In the genomic region with DNA sequence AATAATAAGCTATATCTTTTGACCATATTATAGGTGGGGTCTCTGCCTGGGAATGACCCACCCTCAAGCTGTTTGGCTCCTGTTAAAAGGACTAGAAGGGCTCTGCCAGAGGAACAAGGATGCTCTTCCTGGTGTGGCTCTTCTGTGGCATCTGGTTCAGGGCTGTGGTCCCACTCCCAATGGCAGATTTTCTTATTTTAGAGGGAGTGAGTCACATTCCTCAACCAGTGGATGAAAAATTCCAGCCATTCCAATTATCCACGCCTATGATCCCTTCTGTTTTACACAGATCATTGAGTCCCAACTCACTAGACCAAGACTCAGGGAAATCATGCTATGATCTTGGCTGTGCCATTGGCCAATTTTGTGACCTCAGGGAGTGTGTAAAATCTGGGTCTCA, we compare ENCODE assay signal across 10 cellular contexts.
DNase-seq lines count a peak whose midpoint lies in the region; ATAC-seq and TF ChIP-seq lines count a peak whose summit lies in the region.
"Had no signal": no experiment of that assay in that cellular context is flagged by ENCODE, and none has a peak within 500 bp of the region (broad histone marks: within the 10 kb centered on the region; RNA-seq: fewer than 3 reads in every experiment).

No MANE protein-coding gene starts in this region.

- H3K4me1 ChIP-seq in PC-3 (ENCODE audit: insufficient read depth, low read length) (peaks cover 33% of the 10 kb centered on the region), endodermal cell (ENCODE audit: control insufficient read depth, insufficient read depth, low read length) (peaks cover 5% of the 10 kb centered on the region), mesenchymal stem cell (ENCODE audit: control insufficient read depth, insufficient read depth, low read depth, low read length) (no peaks in the 10 kb centered on the region)
- no peaks in the 10 kb centered on the region for H3K4me1 ChIP-seq in CD8-positive, alpha-beta memory T cell (ENCODE audit: insufficient read depth, low read length)

- POLR2A ChIA-PET in PC-3 (lab: Charles Lee; ENCODE audit: unreplicated experiment) = interaction anchor here (0.6 kb wide), 1 partner anchor 150 kb away, joined by 4 read pairs; no protein-coding TSS in a partner anchor
- POLR2A ChIA-PET in CD8-positive, alpha-beta memory T cell (lab: Charles Lee) = no interaction called here

- H3K14ac ChIP-seq in mesenchymal stem cell (ENCODE audit: low read length in 2 of 2) = no peak overlapping the region

- peak overlapping the region; percentile 51 for H3K4me2 ChIP-seq in PC-3 (ENCODE audit: low read length)
- H3K4me2 ChIP-seq in mesenchymal stem cell (ENCODE audit: low read length, poor library complexity, severe bottlenecking) = no peak overlapping the region

- no peaks in the 10 kb centered on the region for H3K9me3 Mint-ChIP-seq in endodermal cell
- H3K9me3 Mint-ChIP-seq in CD8-positive, alpha-beta memory T cell = no peaks in the 10 kb centered on the region
- H3K9me3 Mint-ChIP-seq: stimulated activated naive CD8-positive, alpha-beta T cell treated with anti-CD3 and anti-CD28 coated beads, Interleukin-15, amount 100 ng/mL, for 72 hours had no signal

- no peak overlapping the region for H2BK12ac ChIP-seq in mesenchymal stem cell (ENCODE audit: low read length in 2 of 2)

- H3K4ac ChIP-seq in mesenchymal stem cell (ENCODE audit: low read depth in 1 of 2, low read length in 2 of 2) = no peak overlapping the region

- H3K79me2 ChIP-seq in PC-3 (ENCODE audit: low read length) = no peaks in the 10 kb centered on the region

- no peaks in the 10 kb centered on the region for H3K27me3 Mint-ChIP-seq in endodermal cell (ENCODE audit: insufficient read depth)
- H3K27me3 Mint-ChIP-seq in CD8-positive, alpha-beta memory T cell = no peaks in the 10 kb centered on the region
- H3K27me3 Mint-ChIP-seq: B cell had no signal

- H3K27ac ChIP-seq in PC-3 (ENCODE audit: low read length) (peak overlapping the region; percentile 23; the same call in 1 of the 2 replicates), endodermal cell (ENCODE audit: low read depth, low read length) (no peak overlapping the region), mesenchymal stem cell (ENCODE audit: low read length, poor library complexity, severe bottlenecking) (peak overlapping the region; percentile 97)
- no peak overlapping the region for H3K27ac ChIP-seq in CD8-positive, alpha-beta memory T cell (ENCODE audit: low read depth, low read length)

- H4K20me1 ChIP-seq in PC-3 (ENCODE audit: low read length) = no peaks in the 10 kb centered on the region

- no TSS peak for BruUV-seq in PC-3 (replicated peaks; lab: Mats Ljungman, UMichigan)

- H2BK15ac ChIP-seq in mesenchymal stem cell (ENCODE audit: low read depth, poor library complexity, severe bottlenecking) = no peak overlapping the region

- peak overlapping the region; percentile 59 for H4K8ac ChIP-seq in mesenchymal stem cell (ENCODE audit: low read length)

- peak; percentile 92 for DNase-seq in AG10803 (ENCODE audit: low read depth)
- peak; percentile 67 for DNase-seq in PC-3
- no peak for DNase-seq in endodermal cell
- DNase-seq in mesenchymal stem cell = peak; percentile 22
- no peak for DNase-seq in NCI-H526 (lab: John Stamatoyannopoulos, UW)
- DNase-seq in CD8-positive, alpha-beta memory T cell = no peak
- DNase-seq: stimulated activated naive CD8-positive, alpha-beta T cell treated with anti-CD3 and anti-CD28 coated beads, Interleukin-15, amount 100 ng/mL, for 72 hours had no signal

- H3K27me3 ChIP-seq in PC-3 (ENCODE audit: low read length) (no peaks in the 10 kb centered on the region), endodermal cell (ENCODE audit: control insufficient read depth, insufficient read depth, low read length, poor library complexity, severe bottlenecking) (no peaks in the 10 kb centered on the region), mesenchymal stem cell (ENCODE audit: control insufficient read depth in 1 of 2, insufficient read depth in 1 of 2, low read length in 2 of 2) (no peaks in the 10 kb centered on the region)
- no peaks in the 10 kb centered on the region for H3K27me3 ChIP-seq in CD8-positive, alpha-beta memory T cell (ENCODE audit: insufficient read depth, low read length, poor library complexity, severe bottlenecking)

- peaks cover 5% of the 10 kb centered on the region for H3K79me1 ChIP-seq in mesenchymal stem cell (replicated peaks; ENCODE audit: low read length, poor library complexity, severe bottlenecking)

- H4K91ac ChIP-seq in mesenchymal stem cell (ENCODE audit: low read length) = peak overlapping the region; percentile 76

- intact Hi-C loops in PC-3 (cut with micrococcal nuclease) = loop anchor here (1.0 kb wide), 1 partner anchor 20 kb away; no protein-coding TSS in a partner anchor

- CTCF ChIA-PET in PC-3 (lab: Charles Lee) = no interaction called here
- CTCF ChIA-PET in CD8-positive, alpha-beta memory T cell (lab: Charles Lee) = no interaction called here

- H2BK120ac ChIP-seq in mesenchymal stem cell (ENCODE audit: low read depth, low read length) = peak overlapping the region; percentile 55

- H3K36me3 ChIP-seq in PC-3 (ENCODE audit: low read depth, low read length) (no peaks in the 10 kb centered on the region), endodermal cell (ENCODE audit: control insufficient read depth, insufficient read depth, low read length) (no peaks in the 10 kb centered on the region), mesenchymal stem cell (ENCODE audit: control insufficient read depth in 1 of 2, insufficient read depth in 2 of 2, low read depth in 1 of 2, low read length in 2 of 2) (no peaks in the 10 kb centered on the region)
- H3K36me3 ChIP-seq in CD8-positive, alpha-beta memory T cell (ENCODE audit: insufficient read depth, low read length) = no peaks in the 10 kb centered on the region

- peaks cover 13% of the 10 kb centered on the region for H3K4me1 Mint-ChIP-seq in endodermal cell
- no peaks in the 10 kb centered on the region for H3K4me1 Mint-ChIP-seq in CD8-positive, alpha-beta memory T cell
- H3K4me1 Mint-ChIP-seq: B cell; stimulated activated naive CD8-positive, alpha-beta T cell treated with anti-CD3 and anti-CD28 coated beads, Interleukin-15, amount 100 ng/mL, for 72 hours had no signal

- peak overlapping the region; percentile 63 for H2AK5ac ChIP-seq in mesenchymal stem cell (ENCODE audit: low read length, severe bottlenecking)

- H3K9me2 ChIP-seq in PC-3 (replicated peaks; ENCODE audit: low read length) = no peaks in the 10 kb centered on the region

- TF ChIP-seq CTCF in AG10803 (conservative IDR thresholded peaks at IDR 0.05; ENCODE audit: low read length) (no peak), PC-3 (conservative IDR thresholded peaks at IDR 0.05; ENCODE audit: low read depth, low read length) (no peak), endodermal cell (conservative IDR thresholded peaks at IDR 0.05) (no peak)

- no peaks in the 10 kb centered on the region for H3K36me3 Mint-ChIP-seq in endodermal cell (ENCODE audit: low read depth)
- H3K36me3 Mint-ChIP-seq in CD8-positive, alpha-beta memory T cell = no peaks in the 10 kb centered on the region

- peak overlapping the region; percentile 18; the same call in 1 of the 2 replicates for H2AFZ ChIP-seq in PC-3 (ENCODE audit: low read length)
- H2AFZ ChIP-seq in mesenchymal stem cell (ENCODE audit: low read depth, low read length) = no peak overlapping the region

- H3K9me3 ChIP-seq in PC-3 (ENCODE audit: low read length) (no peaks in the 10 kb centered on the region), endodermal cell (ENCODE audit: control insufficient read depth, low read length) (no peaks in the 10 kb centered on the region), mesenchymal stem cell (ENCODE audit: control insufficient read depth, low read length) (no peaks in the 10 kb centered on the region)
- H3K9me3 ChIP-seq in CD8-positive, alpha-beta memory T cell (ENCODE audit: low read length) = no peaks in the 10 kb centered on the region

- no peak overlapping the region for H3K4me3 ChIP-seq in AG10803 (ENCODE audit: low read length)
- H3K4me3 ChIP-seq in PC-3 (ENCODE audit: low read length) = peak overlapping the region; percentile 4; the same call in 1 of the 2 replicates
- no peak overlapping the region for H3K4me3 ChIP-seq in endodermal cell (ENCODE audit: low read length)
- H3K4me3 ChIP-seq in mesenchymal stem cell (ENCODE audit: insufficient read depth in 1 of 2, low read depth in 1 of 2, low read length in 2 of 2) = no peak overlapping the region
- no peak overlapping the region for H3K4me3 ChIP-seq in CD8-positive, alpha-beta memory T cell (ENCODE audit: low read length)

- H3K18ac ChIP-seq in mesenchymal stem cell (ENCODE audit: low read depth in 1 of 2, low read length in 2 of 2) = peak overlapping the region in 1 of 2 experiments; percentile 76

- no peak overlapping the region for H3K4me3 Mint-ChIP-seq in endodermal cell
- H3K4me3 Mint-ChIP-seq in CD8-positive, alpha-beta memory T cell = no peak overlapping the region
- H3K4me3 Mint-ChIP-seq: B cell; stimulated activated naive CD8-positive, alpha-beta T cell treated with anti-CD3 and anti-CD28 coated beads, Interleukin-15, amount 100 ng/mL, for 72 hours had no signal

- H3K23ac ChIP-seq in mesenchymal stem cell (ENCODE audit: low read length in 2 of 2) = no peak overlapping the region

- H3K27ac Mint-ChIP-seq in endodermal cell = peak overlapping the region; percentile 65
- H3K27ac Mint-ChIP-seq in CD8-positive, alpha-beta memory T cell = no peak overlapping the region
- H3K27ac Mint-ChIP-seq: B cell; stimulated activated naive CD8-positive, alpha-beta T cell treated with anti-CD3 and anti-CD28 coated beads, Interleukin-15, amount 100 ng/mL, for 72 hours had no signal

- 84 to 100% methylated on average over 1 of the region's 1 CpG for WGBS in endodermal cell (ENCODE audit: insufficient coverage in 1 of 2, insufficient read length in 1 of 2), 2 experiments
- WGBS in mesenchymal stem cell = 0% methylated on average over 1 of the region's 1 CpG

- H2BK5ac ChIP-seq in mesenchymal stem cell (ENCODE audit: low read depth, low read length, poor library complexity, severe bottlenecking) = peak overlapping the region; percentile 73

- no peak overlapping the region for H3K9ac ChIP-seq in PC-3 (ENCODE audit: low read length)
- no peak overlapping the region for H3K9ac ChIP-seq in endodermal cell (ENCODE audit: extremely low read depth, low read length, poor library complexity, severe bottlenecking)
- H3K9ac ChIP-seq in mesenchymal stem cell (ENCODE audit: low read length) = peak overlapping the region; percentile 73

- ATAC-seq in PC-3 (peak; percentile 68), GM18873 (IDR thresholded peaks at IDR 0.05; ENCODE audit: low FRiP score, unreplicated experiment) (no peak), GM19035 (IDR thresholded peaks at IDR 0.05; ENCODE audit: unreplicated experiment) (no peak)
- ATAC-seq: stimulated activated naive CD8-positive, alpha-beta T cell treated with anti-CD3 and anti-CD28 coated beads, Interleukin-15, amount 100 ng/mL, for 72 hours had no signal

- no peaks in the 10 kb centered on the region for H3F3A ChIP-seq in PC-3 (ENCODE audit: low read length, unreplicated experiment)

Comparison
In these comparisons a context has a peak if more than half of its experiments do, and no peak if none do; other contexts are left out.
1. DNase-seq: peak in AG10803 (single experiment), PC-3 (single experiment) and mesenchymal stem cell (single experiment); none in endodermal cell (single experiment), NCI-H526 (0 of 2) and CD8-positive, alpha-beta memory T cell (0 of 5).
2. H3K27ac ChIP-seq: peak in PC-3 (single experiment) and mesenchymal stem cell (single experiment); none in endodermal cell (single experiment) and CD8-positive, alpha-beta memory T cell (single experiment).